7 cellular contexts compared by ENCODE assay signal in the genomic region with DNA sequence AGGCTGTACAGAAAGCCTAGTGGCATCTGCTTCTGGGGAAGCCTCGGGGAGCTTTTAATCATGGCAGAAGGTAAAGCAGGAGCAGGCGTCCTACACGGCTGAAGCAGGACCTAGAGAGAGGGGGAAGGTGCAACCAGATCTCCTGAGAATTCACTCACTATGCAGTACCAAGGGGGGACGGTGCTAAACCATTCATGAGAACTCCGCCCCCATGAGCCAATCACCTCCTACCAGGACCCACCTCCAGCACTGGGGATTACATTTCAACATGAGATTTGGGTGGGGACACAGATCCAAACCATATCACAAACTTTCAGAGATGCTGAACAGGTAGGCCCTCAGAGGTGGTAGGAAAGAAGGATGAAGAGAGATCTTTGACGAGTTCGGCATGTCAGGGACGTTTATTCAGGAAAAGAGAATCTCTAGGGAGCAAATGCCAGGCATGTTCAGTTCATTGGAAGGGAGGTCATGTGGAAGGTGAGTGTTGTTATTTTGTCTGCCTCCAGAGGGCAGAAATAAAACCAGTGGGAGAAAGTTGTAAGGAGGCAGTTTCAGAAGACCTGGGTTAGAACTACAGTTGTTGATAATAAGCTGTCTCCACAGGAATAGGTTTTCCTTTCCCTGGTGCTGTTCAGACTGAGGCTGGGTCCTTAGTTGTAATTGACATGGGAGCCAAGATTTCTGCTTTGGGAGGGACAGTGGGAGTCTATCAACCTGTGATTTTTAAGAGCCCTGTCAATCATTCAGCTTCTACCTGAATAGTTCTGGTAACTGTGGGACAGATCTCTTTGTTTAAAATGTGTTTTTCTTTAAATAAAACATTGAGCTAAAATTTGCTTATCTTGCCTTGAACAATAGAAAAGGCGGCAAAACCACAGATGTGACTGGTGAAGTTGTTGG.
A peak's percentile ranks its signal among the peaks of the same experiment; 100 is the strongest.
DNase-seq lines count a peak whose midpoint lies in the region; TF ChIP-seq lines count a peak whose summit lies in the region.

No MANE protein-coding gene starts in this region.

- POLR2A ChIA-PET in HEK293 (lab: Yijun Ruan, JAX), result no interaction called here

- TF ChIP-seq CTCF in HEK293 (tag by site-specific recombination; IDR thresholded peaks at IDR 0.05), result no peak
- TF ChIP-seq CTCF in WI38 (IDR thresholded peaks at IDR 0.05; ENCODE audit: low read depth, low read length), result 0 out of 2 replicates have a peak, but pooled peaks have one; percentile 17

- CTCF ChIA-PET in HEK293 (lab: Yijun Ruan, JAX), result interaction anchor here (0.6 to 1.3 kb wide), 7 partner anchors 10 to 563 kb away, joined by 3 to 4 read pairs (median 3); no protein-coding TSS in a partner anchor

- H3K4me3 ChIP-seq in HEK293 (ENCODE audit: low read depth, low read length), result no peak overlapping the region
- no peak overlapping the region for H3K4me3 ChIP-seq in WI38 (ENCODE audit: low read depth, low read length)

- no peaks in the 10 kb centered on the region for H3K36me3 ChIP-seq in HEK293 (ENCODE audit: control insufficient read depth in 2 of 2, insufficient read depth in 1 of 2, low read length in 2 of 2)

- H3K9me3 ChIP-seq in HEK293 (ENCODE audit: control insufficient read depth, insufficient read depth, low read depth, low read length), result no peaks in the 10 kb centered on the region

- H3K4me1 ChIP-seq in HEK293 (ENCODE audit: control insufficient read depth, insufficient read depth, low read length), result no peaks in the 10 kb centered on the region

- H3K27ac ChIP-seq in HEK293 (ENCODE audit: extremely low read depth, low read depth, low read length), result no peak overlapping the region

- DNase-seq in DMS 273 (lab: John Stamatoyannopoulos, UW; ENCODE audit: unreplicated experiment) (peak; percentile 73), islet precursor cell (peak; percentile 52)
- no peak for DNase-seq in activated effector memory CD4-positive, alpha-beta T cell treated with anti-CD3 and anti-CD28 coated beads, Interleukin-2, amount 50 U/mL, for 16 hours
- DNase-seq in stimulated activated CD4-positive, alpha-beta T cell treated with anti-CD3 and anti-CD28 coated beads, Interleukin-2, amount 100 ng/mL, for 24 hours, result no peak
- DNase-seq in activated CD8-positive, alpha-beta memory T cell treated with anti-CD3 and anti-CD28 coated beads, Interleukin-2, amount 50 U/mL, for 4 hours, result no peak

TF ChIP-seq in HEK293, 187 proteins besides CTCF, POLR2A, EP300 and RAD21:
- TF ChIP-seq, protein P1, sequence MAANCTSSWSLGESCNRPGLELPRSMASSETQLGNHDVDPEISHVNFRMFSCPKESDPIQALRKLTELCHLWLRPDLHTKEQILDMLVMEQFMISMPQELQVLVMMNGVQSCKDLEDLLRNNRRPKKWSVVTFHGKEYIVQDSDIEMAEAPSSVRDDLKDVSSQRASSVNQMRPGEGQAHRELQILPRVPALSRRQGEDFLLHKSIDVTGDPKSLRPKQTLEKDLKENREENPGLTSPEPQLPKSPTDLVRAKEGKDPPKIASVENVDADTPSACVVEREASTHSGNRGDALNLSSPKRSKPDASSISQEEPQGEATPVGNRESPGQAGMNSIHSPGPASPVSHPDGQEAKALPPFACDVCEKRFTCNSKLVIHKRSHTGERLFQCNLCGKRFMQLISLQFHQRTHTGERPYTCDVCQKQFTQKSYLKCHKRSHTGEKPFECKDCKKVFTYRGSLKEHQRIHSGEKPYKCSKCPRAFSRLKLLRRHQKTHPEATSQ (tag by site-specific recombination; IDR thresholded peaks at IDR 0.05), result peak; percentile 74; the same call in 1 of the 2 replicates
- TF ChIP-seq ZBTB17 (tag by site-specific recombination; IDR thresholded peaks at IDR 0.05) (0 out of 2 replicates have a peak, but pooled peaks have one; percentile 15), ZNF239 (tag by site-specific recombination; IDR thresholded peaks at IDR 0.05) (no peak), ZNF121 (tag by site-specific recombination; IDR thresholded peaks at IDR 0.05) (no peak)
- TF ChIP-seq, protein P2, sequence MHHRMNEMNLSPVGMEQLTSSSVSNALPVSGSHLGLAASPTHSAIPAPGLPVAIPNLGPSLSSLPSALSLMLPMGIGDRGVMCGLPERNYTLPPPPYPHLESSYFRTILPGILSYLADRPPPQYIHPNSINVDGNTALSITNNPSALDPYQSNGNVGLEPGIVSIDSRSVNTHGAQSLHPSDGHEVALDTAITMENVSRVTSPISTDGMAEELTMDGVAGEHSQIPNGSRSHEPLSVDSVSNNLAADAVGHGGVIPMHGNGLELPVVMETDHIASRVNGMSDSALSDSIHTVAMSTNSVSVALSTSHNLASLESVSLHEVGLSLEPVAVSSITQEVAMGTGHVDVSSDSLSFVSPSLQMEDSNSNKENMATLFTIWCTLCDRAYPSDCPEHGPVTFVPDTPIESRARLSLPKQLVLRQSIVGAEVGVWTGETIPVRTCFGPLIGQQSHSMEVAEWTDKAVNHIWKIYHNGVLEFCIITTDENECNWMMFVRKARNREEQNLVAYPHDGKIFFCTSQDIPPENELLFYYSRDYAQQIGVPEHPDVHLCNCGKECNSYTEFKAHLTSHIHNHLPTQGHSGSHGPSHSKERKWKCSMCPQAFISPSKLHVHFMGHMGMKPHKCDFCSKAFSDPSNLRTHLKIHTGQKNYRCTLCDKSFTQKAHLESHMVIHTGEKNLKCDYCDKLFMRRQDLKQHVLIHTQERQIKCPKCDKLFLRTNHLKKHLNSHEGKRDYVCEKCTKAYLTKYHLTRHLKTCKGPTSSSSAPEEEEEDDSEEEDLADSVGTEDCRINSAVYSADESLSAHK (tag by site-specific recombination; IDR thresholded peaks at IDR 0.05), result 0 out of 2 replicates have a peak, but pooled peaks have one; percentile 14
TF ChIP-seq in HEK293: peak in this region for 3.

Comparison
In these comparisons a context has a peak if more than half of its experiments do, and no peak if none do; other contexts are left out.
1. DNase-seq: peak in DMS 273 (single experiment) and islet precursor cell (single experiment); none in activated effector memory CD4-positive, alpha-beta T cell treated with anti-CD3 and anti-CD28 coated beads, Interleukin-2, amount 50 U/mL, for 16 hours (single experiment), stimulated activated CD4-positive, alpha-beta T cell treated with anti-CD3 and anti-CD28 coated beads, Interleukin-2, amount 100 ng/mL, for 24 hours (0 of 2) and activated CD8-positive, alpha-beta memory T cell treated with anti-CD3 and anti-CD28 coated beads, Interleukin-2, amount 50 U/mL, for 4 hours (single experiment).